19 cellular contexts compared by ENCODE assay signal in genomic region chr17:82910770-82911169, GRCh38.
DNase-seq lines count a peak whose midpoint lies in the region; ATAC-seq and TF ChIP-seq lines count a peak whose summit lies in the region.
"Had no signal": no experiment of that assay in that cellular context is flagged by ENCODE, and none has a peak within 500 bp of the region (broad histone marks: within the 10 kb centered on the region; RNA-seq: fewer than 3 reads in every experiment).

No MANE protein-coding gene starts in this region.

- 87% methylated on average over 8 of the region's 9 CpGs for WGBS in prostate gland

- H3K9me3 ChIP-seq in DND-41 (ENCODE audit: insufficient read depth, low read length, severe bottlenecking) (no peaks in the 10 kb centered on the region), prostate gland (no peaks in the 10 kb centered on the region)
- H3K9me3 ChIP-seq: SJCRH30 had no signal

- peaks cover 8% of the 10 kb centered on the region; the same call in 1 of the 2 replicates for H4K20me1 ChIP-seq in DND-41 (ENCODE audit: insufficient read depth, low read length)

- H3K27me3 Mint-ChIP-seq in activated CD8-positive, alpha-beta T cell treated with anti-CD3 and anti-CD28 coated beads, Interleukin-2, amount 10 ng/mL, durations not matched to agents 7 days and 5 days (ENCODE audit: low read depth): no peaks in the 10 kb centered on the region
- H3K27me3 Mint-ChIP-seq in activated CD8-positive, alpha-beta T cell treated with anti-CD3 and anti-CD28 coated beads for 36 hours: no peaks in the 10 kb centered on the region
- no peaks in the 10 kb centered on the region for H3K27me3 Mint-ChIP-seq in dendritic cell treated with granulocyte-macrophage colony-stimulating factor and Interleukin-4, amounts not matched to agents 40 ng/mL and 50 ng/mL, for 4 days

- POLR2A ChIA-PET in activated CD8-positive, alpha-beta T cell treated with anti-CD3 and anti-CD28 coated beads, Interleukin-2, amount 10 ng/mL, durations not matched to agents 7 days and 5 days (lab: Charles Lee): no interaction called here
- POLR2A ChIA-PET in activated CD8-positive, alpha-beta T cell treated with anti-CD3 and anti-CD28 coated beads for 36 hours (lab: Charles Lee): interaction anchor here (1.5 kb wide), 1 partner anchor 16 kb away, joined by 3 read pairs; no protein-coding TSS in a partner anchor

- no peaks in the 10 kb centered on the region for H3K9me3 Mint-ChIP-seq in activated CD8-positive, alpha-beta T cell treated with anti-CD3 and anti-CD28 coated beads, Interleukin-2, amount 10 ng/mL, durations not matched to agents 7 days and 5 days (ENCODE audit: insufficient read depth)
- no peaks in the 10 kb centered on the region for H3K9me3 Mint-ChIP-seq in activated CD8-positive, alpha-beta T cell treated with anti-CD3 and anti-CD28 coated beads for 36 hours
- H3K9me3 Mint-ChIP-seq in dendritic cell treated with granulocyte-macrophage colony-stimulating factor and Interleukin-4, amounts not matched to agents 40 ng/mL and 50 ng/mL, for 4 days: no peaks in the 10 kb centered on the region

- H3K27me3 ChIP-seq in DND-41 (ENCODE audit: insufficient read depth, low read length, poor library complexity) (no peaks in the 10 kb centered on the region), prostate gland (replicated peaks; ENCODE audit: insufficient read depth) (no peaks in the 10 kb centered on the region)
- H3K27me3 ChIP-seq: SJCRH30 had no signal

- H3K4me2 ChIP-seq in DND-41 (ENCODE audit: insufficient read depth, low read length): no peak overlapping the region

- H2AFZ ChIP-seq in DND-41 (ENCODE audit: low read depth, low read length): no peak overlapping the region

- ATAC-seq in activated CD8-positive, alpha-beta T cell treated with anti-CD3 and anti-CD28 coated beads, Interleukin-2, amount 10 ng/mL, durations not matched to agents 7 days and 5 days: no peak
- no peak for ATAC-seq in activated CD8-positive, alpha-beta T cell treated with anti-CD3 and anti-CD28 coated beads for 36 hours
- ATAC-seq in DND-41 (ENCODE audit: insufficient read depth, low read depth): no peak
- ATAC-seq: Panc1 had no signal

- H3K4me3 Mint-ChIP-seq in activated CD8-positive, alpha-beta T cell treated with anti-CD3 and anti-CD28 coated beads, Interleukin-2, amount 10 ng/mL, durations not matched to agents 7 days and 5 days: no peak overlapping the region
- no peak overlapping the region for H3K4me3 Mint-ChIP-seq in activated CD8-positive, alpha-beta T cell treated with anti-CD3 and anti-CD28 coated beads for 36 hours
- no peak overlapping the region for H3K4me3 Mint-ChIP-seq in dendritic cell treated with granulocyte-macrophage colony-stimulating factor and Interleukin-4, amounts not matched to agents 40 ng/mL and 50 ng/mL, for 4 days

- no peak overlapping the region for H3K4me3 ChIP-seq in DND-41 (ENCODE audit: low read depth in 1 of 2, low read length in 2 of 2)
- no peak overlapping the region for H3K4me3 ChIP-seq in prostate gland
- H3K4me3 ChIP-seq: SJCRH30 had no signal

- H3K36me3 ChIP-seq in DND-41 (ENCODE audit: insufficient read depth, low read length) (peaks cover 88% of the 10 kb centered on the region), prostate gland (no peaks in the 10 kb centered on the region)

- intact Hi-C loops in activated CD8-positive, alpha-beta T cell treated with anti-CD3 and anti-CD28 coated beads for 36 hours (cut with micrococcal nuclease): loop anchor here (10.0 kb wide), 1 partner anchor 126 kb away; no protein-coding TSS in a partner anchor
- intact Hi-C loops in dendritic cell treated with granulocyte-macrophage colony-stimulating factor and Interleukin-4, amounts not matched to agents 40 ng/mL and 50 ng/mL, for 4 days (cut with micrococcal nuclease): loop anchor here (5.0 kb wide), 1 partner anchor 128 kb away; no protein-coding TSS in a partner anchor
- intact Hi-C loops in prostate gland (cut with DNase I): no loop called here

- TF ChIP-seq POLR2A in prostate gland (IDR thresholded peaks at IDR 0.05): no peak

- no peak overlapping the region for H3K9ac ChIP-seq in DND-41 (ENCODE audit: low read depth, low read length)

- H3K4me1 Mint-ChIP-seq in activated CD8-positive, alpha-beta T cell treated with anti-CD3 and anti-CD28 coated beads, Interleukin-2, amount 10 ng/mL, durations not matched to agents 7 days and 5 days (ENCODE audit: low read depth): peaks cover 44% of the 10 kb centered on the region
- peaks cover 25% of the 10 kb centered on the region for H3K4me1 Mint-ChIP-seq in activated CD8-positive, alpha-beta T cell treated with anti-CD3 and anti-CD28 coated beads for 36 hours (ENCODE audit: low read depth)
- peaks cover 39% of the 10 kb centered on the region for H3K4me1 Mint-ChIP-seq in dendritic cell treated with granulocyte-macrophage colony-stimulating factor and Interleukin-4, amounts not matched to agents 40 ng/mL and 50 ng/mL, for 4 days (ENCODE audit: low read depth)

- TF ChIP-seq CTCF in activated CD8-positive, alpha-beta T cell treated with anti-CD3 and anti-CD28 coated beads for 36 hours (IDR thresholded peaks at IDR 0.05): no peak
- TF ChIP-seq CTCF in DND-41 (IDR thresholded peaks at IDR 0.05; ENCODE audit: borderline replicate concordance, extremely low read depth, low read length, poor library complexity, severe bottlenecking) (no peak), prostate gland (IDR thresholded peaks at IDR 0.05) (no peak)

- peaks cover 46% of the 10 kb centered on the region for H3K36me3 Mint-ChIP-seq in activated CD8-positive, alpha-beta T cell treated with anti-CD3 and anti-CD28 coated beads, Interleukin-2, amount 10 ng/mL, durations not matched to agents 7 days and 5 days (ENCODE audit: low read depth)
- peaks cover 22% of the 10 kb centered on the region for H3K36me3 Mint-ChIP-seq in activated CD8-positive, alpha-beta T cell treated with anti-CD3 and anti-CD28 coated beads for 36 hours (ENCODE audit: low read depth)
- peaks cover 79% of the 10 kb centered on the region for H3K36me3 Mint-ChIP-seq in dendritic cell treated with granulocyte-macrophage colony-stimulating factor and Interleukin-4, amounts not matched to agents 40 ng/mL and 50 ng/mL, for 4 days (ENCODE audit: low read depth)

- H3K4me1 ChIP-seq in DND-41 (ENCODE audit: insufficient read depth, low read length) (peaks cover 56% of the 10 kb centered on the region), prostate gland (replicated peaks) (no peaks in the 10 kb centered on the region)
- H3K4me1 ChIP-seq: SJCRH30 had no signal

- H3K27ac ChIP-seq in DND-41 (ENCODE audit: low read length): peak overlapping the region; percentile 86
- H3K27ac ChIP-seq in prostate gland: peak overlapping the region; percentile 6 to 44
- H3K27ac ChIP-seq: SJCRH30 had no signal

- CTCF ChIA-PET in activated CD8-positive, alpha-beta T cell treated with anti-CD3 and anti-CD28 coated beads, Interleukin-2, amount 10 ng/mL, durations not matched to agents 7 days and 5 days (lab: Charles Lee): interaction anchor here (4.5 kb wide), 1 partner anchor 130 kb away, joined by 24 read pairs; no protein-coding TSS in a partner anchor
- CTCF ChIA-PET in activated CD8-positive, alpha-beta T cell treated with anti-CD3 and anti-CD28 coated beads for 36 hours (lab: Charles Lee): interaction anchor here (1.3 kb wide), 1 partner anchor 10 kb away, joined by 3 read pairs; no protein-coding TSS in a partner anchor

- no peak for DNase-seq in activated CD8-positive, alpha-beta T cell treated with anti-CD3 and anti-CD28 coated beads, Interleukin-2, amount 10 ng/mL, durations not matched to agents 7 days and 5 days
- no peak for DNase-seq in activated CD8-positive, alpha-beta T cell treated with anti-CD3 and anti-CD28 coated beads for 36 hours
- DNase-seq in DND-41: no peak
- DNase-seq in prostate gland (ENCODE audit: low spot score): no peak
- no peak for DNase-seq in NOMO-1 treated with DMSO at 0.1 percent for 48 hours (lab: John Stamatoyannopoulos, UW; ENCODE audit: unreplicated experiment)
- DNase-seq in NCI-H69 (lab: John Stamatoyannopoulos, UW): no peak
- DNase-seq in NCI-H1436 (lab: John Stamatoyannopoulos, UW): no peak
- DNase-seq: 8988T; AML-193; DMS79; H7; Kasumi-1; NCI-H187; NCI-H510A; NCI-H748 treated with DMSO at 0.1 percent for 48 hours; NK-92 treated with Interleukin-12 subunit alpha and Interleukin-12 subunit beta, amount 100 ng/mL, for 24 hours; SJCRH30 had no signal

- peaks cover 89% of the 10 kb centered on the region for H3K79me2 ChIP-seq in DND-41 (ENCODE audit: insufficient read depth, low read length)

- H3K27ac Mint-ChIP-seq in activated CD8-positive, alpha-beta T cell treated with anti-CD3 and anti-CD28 coated beads, Interleukin-2, amount 10 ng/mL, durations not matched to agents 7 days and 5 days: peak overlapping the region; percentile 55
- no peak overlapping the region for H3K27ac Mint-ChIP-seq in activated CD8-positive, alpha-beta T cell treated with anti-CD3 and anti-CD28 coated beads for 36 hours
- H3K27ac Mint-ChIP-seq in dendritic cell treated with granulocyte-macrophage colony-stimulating factor and Interleukin-4, amounts not matched to agents 40 ng/mL and 50 ng/mL, for 4 days: peak overlapping the region; percentile 57
